In the genomic region with DNA sequence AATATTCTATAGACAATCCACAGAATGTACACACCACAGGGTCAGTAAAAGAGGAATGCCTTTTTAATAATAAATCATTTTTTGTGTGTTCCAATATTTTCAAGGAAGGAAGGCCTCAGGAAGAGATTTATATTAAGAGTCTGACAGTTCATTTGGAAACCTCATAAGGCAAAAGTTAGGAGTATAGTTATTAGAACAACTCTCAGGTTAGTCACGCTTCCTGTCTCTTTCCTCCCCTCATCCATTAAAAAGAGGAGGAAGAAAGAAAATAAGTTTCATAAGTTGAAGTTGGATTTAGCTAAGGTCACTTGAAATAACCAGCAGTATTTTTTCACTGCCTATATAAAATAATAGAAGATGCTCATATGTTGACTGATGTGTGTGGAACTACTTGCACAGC, we compare ENCODE assay signal across 19 cellular contexts.
DNase-seq lines count a peak whose midpoint lies in the region; ATAC-seq, FAIRE-seq and TF ChIP-seq lines count a peak whose summit lies in the region.
"Had no signal": no experiment of that assay in that cellular context is flagged by ENCODE, and none has a peak within 500 bp of the region (broad histone marks: within the 10 kb centered on the region; RNA-seq: fewer than 3 reads in every experiment).

No MANE protein-coding gene starts in this region.

- no peak for ATAC-seq in GM18520 (IDR thresholded peaks at IDR 0.05; ENCODE audit: unreplicated experiment)
- ATAC-seq: A549; CD8-positive, alpha-beta T cell had no signal

- TF ChIP-seq POLR2A in endothelial cell of umbilical vein (IDR thresholded peaks at IDR 0.05; ENCODE audit: low read depth, low read length): no peak

- no peaks in the 10 kb centered on the region for H3K9me3 ChIP-seq in endothelial cell of umbilical vein (replicated peaks; ENCODE audit: control insufficient read depth, insufficient read depth, low read length)
- H3K9me3 ChIP-seq: A549; BLaER1 treated with 17β-estradiol and CSF1 and Interleukin-3, amounts not matched to agents 10 nM and 100 nM; Caco-2 had no signal

- dilution Hi-C loops in endothelial cell of umbilical vein (cut with MboI; ENCODE audit: extremely low pct_ligation_motif_present, low sequenced_read_pairs): no loop called here

- BruUV-seq in endothelial cell of umbilical vein (replicated peaks; lab: Mats Ljungman, UMichigan): no TSS peak

- H3K4me3 ChIP-seq in endothelial cell of umbilical vein (replicated peaks in 1 of 3; ENCODE audit: insufficient read depth in 1 of 3, low read depth in 1 of 3, low read length in 3 of 3): no peak overlapping the region
- H3K4me3 ChIP-seq: A549; BLaER1 treated with 17β-estradiol and CSF1 and Interleukin-3, amounts not matched to agents 10 nM and 100 nM had no signal

- H3K9ac ChIP-seq in endothelial cell of umbilical vein (replicated peaks; ENCODE audit: extremely low read depth, insufficient read depth, low read length): no peak overlapping the region
- H3K9ac ChIP-seq: BLaER1 treated with 17β-estradiol and CSF1 and Interleukin-3, amounts not matched to agents 10 nM and 100 nM had no signal

- intact Hi-C loops in endothelial cell of umbilical vein (cut with micrococcal nuclease): no loop called here

- POLR2A ChIA-PET in endothelial cell of umbilical vein (lab: Charles Lee): no interaction called here

- H2AFZ ChIP-seq in endothelial cell of umbilical vein (ENCODE audit: low read depth, low read length): no peak overlapping the region

- no peaks in the 10 kb centered on the region for H3K27me3 ChIP-seq in endothelial cell of umbilical vein (ENCODE audit: control insufficient read depth in 2 of 2, insufficient read depth in 2 of 2, low read length in 2 of 2)
- H3K27me3 ChIP-seq: BLaER1 treated with 17β-estradiol and CSF1 and Interleukin-3, amounts not matched to agents 10 nM and 100 nM had no signal

- peak overlapping the region; percentile 26 for H3K4me2 ChIP-seq in endothelial cell of umbilical vein (ENCODE audit: insufficient read depth, low read length)
- H3K4me2 ChIP-seq: A549; BLaER1 treated with 17β-estradiol and CSF1 and Interleukin-3, amounts not matched to agents 10 nM and 100 nM had no signal

- DNase-seq in HT1080 (ENCODE audit: low read depth) (peak; percentile 3), endothelial cell of umbilical vein (ENCODE audit: low read depth, low spot score) (peak; percentile 67), kidney glomerular epithelial cell (lab: John Stamatoyannopoulos, UW) (peak; percentile 10), frontal cortex (ENCODE audit: low spot score in 2 of 2) (no peak)
- DNase-seq in stimulated activated naive CD4-positive, alpha-beta T cell treated with Interleukin-2 at 50 U/mL for 16 hours (lab: John Stamatoyannopoulos, UW): no peak
- DNase-seq: 8988T; AML-193; Caco-2; Calu3; CD4-positive, alpha-beta T cell; CD8-positive, alpha-beta T cell; DMS79 treated with DMSO at 0.1 percent for 48 hours; GF-D8 had no signal

- H3K27ac ChIP-seq in endothelial cell of umbilical vein (ENCODE audit: insufficient read depth, low read depth, low read length): no peak overlapping the region
- H3K27ac ChIP-seq: A549; BLaER1 treated with 17β-estradiol and CSF1 and Interleukin-3, amounts not matched to agents 10 nM and 100 nM; C4-2B had no signal

- no peaks in the 10 kb centered on the region for H3K9me1 ChIP-seq in endothelial cell of umbilical vein (replicated peaks; ENCODE audit: control insufficient read depth, extremely low read depth, insufficient read depth, low read length)

- peaks cover 42% of the 10 kb centered on the region for H3K4me1 ChIP-seq in endothelial cell of umbilical vein (ENCODE audit: control insufficient read depth, extremely low read depth, insufficient read depth, low read length)
- H3K4me1 ChIP-seq: A549, Caco-2 had no signal

- peak; percentile 87 for FAIRE-seq in endothelial cell of umbilical vein (lab: Jason Lieb, UNC)
- FAIRE-seq in frontal cortex (lab: Jason Lieb, UNC): no peak
- FAIRE-seq: A549, G401.6, GM12891 had no signal

- no peaks in the 10 kb centered on the region for H3K79me2 ChIP-seq in endothelial cell of umbilical vein (ENCODE audit: control insufficient read depth, insufficient read depth, low read length)

- CTCF ChIA-PET in endothelial cell of umbilical vein (lab: Charles Lee): interaction anchor here (0.7 to 1.2 kb wide), 3 partner anchors 18 to 35 kb away, joined by 3 to 4 read pairs (median 3); no protein-coding TSS in a partner anchor

- no peak for TF ChIP-seq CTCF in endothelial cell of umbilical vein (IDR thresholded peaks at IDR 0.05; ENCODE audit: extremely low read depth in 1 of 2, insufficient read depth in 1 of 2, low read depth in 1 of 2, low read length in 2 of 2)

- no peaks in the 10 kb centered on the region for H3K36me3 ChIP-seq in endothelial cell of umbilical vein (ENCODE audit: control insufficient read depth in 2 of 2, extremely low read depth in 1 of 2, insufficient read depth in 2 of 2, low read length in 2 of 2)
- H3K36me3 ChIP-seq: BLaER1 treated with 17β-estradiol and CSF1 and Interleukin-3, amounts not matched to agents 10 nM and 100 nM had no signal

- H4K20me1 ChIP-seq in endothelial cell of umbilical vein (replicated peaks; ENCODE audit: control insufficient read depth, extremely low read depth, insufficient read depth, low read length): no peaks in the 10 kb centered on the region
- H4K20me1 ChIP-seq: BLaER1 treated with 17β-estradiol and CSF1 and Interleukin-3, amounts not matched to agents 10 nM and 100 nM had no signal

TF ChIP-seq in endothelial cell of umbilical vein, 7 proteins besides CTCF, POLR2A, EP300 and RAD21:
- TF ChIP-seq JUN (IDR thresholded peaks at IDR 0.05; ENCODE audit: borderline replicate concordance, insufficient read depth, insufficient read length, low read depth) (peak; percentile 40), MYC (IDR thresholded peaks at IDR 0.05; ENCODE audit: low read depth, low read length) (no peak), GATA2 (IDR thresholded peaks at IDR 0.05; ENCODE audit: insufficient read depth, insufficient read length, low read depth, low read length) (no peak), FOS (IDR thresholded peaks at IDR 0.05; ENCODE audit: borderline replicate concordance, insufficient read depth, low read length) (peak; percentile 64)

Comparison
In these comparisons a context has a peak if more than half of its experiments do, and no peak if none do; other contexts are left out.
1. DNase-seq: peak in HT1080 (single experiment), endothelial cell of umbilical vein (single experiment) and kidney glomerular epithelial cell (single experiment); none in stimulated activated naive CD4-positive, alpha-beta T cell treated with Interleukin-2 at 50 U/mL for 16 hours (single experiment) and frontal cortex (0 of 2).